In genomic region chr9:91411096-91411771, GRCh38 we compare ENCODE assay signal across 1 cellular context.
A peak's percentile ranks its signal among the peaks of the same experiment; 100 is the strongest.
TF ChIP-seq lines count a peak whose summit lies in the region.

No MANE protein-coding gene starts in this region.

TF ChIP-seq in HepG2, 621 proteins besides CTCF, POLR2A, EP300 and RAD21:
- TF ChIP-seq RBM22 (optimal IDR thresholded peaks at IDR 0.05; ENCODE audit: low read length): peak; percentile 48
- no peak for TF ChIP-seq SRSF4 (IDR thresholded peaks at IDR 0.05; ENCODE audit: low read depth, low read length, poor library complexity, severe bottlenecking)
- TF ChIP-seq, protein P1, sequence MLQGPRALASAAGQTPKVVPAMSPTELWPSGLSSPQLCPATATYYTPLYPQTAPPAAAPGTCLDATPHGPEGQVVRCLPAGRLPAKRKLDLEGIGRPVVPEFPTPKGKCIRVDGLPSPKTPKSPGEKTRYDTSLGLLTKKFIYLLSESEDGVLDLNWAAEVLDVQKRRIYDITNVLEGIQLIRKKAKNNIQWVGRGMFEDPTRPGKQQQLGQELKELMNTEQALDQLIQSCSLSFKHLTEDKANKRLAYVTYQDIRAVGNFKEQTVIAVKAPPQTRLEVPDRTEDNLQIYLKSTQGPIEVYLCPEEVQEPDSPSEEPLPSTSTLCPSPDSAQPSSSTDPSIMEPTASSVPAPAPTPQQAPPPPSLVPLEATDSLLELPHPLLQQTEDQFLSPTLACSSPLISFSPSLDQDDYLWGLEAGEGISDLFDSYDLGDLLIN (CRISPR knock-in tag; IDR thresholded peaks at IDR 0.05; ENCODE audit: borderline replicate concordance): no peak
- TF ChIP-seq ELF1 (CRISPR knock-in tag; IDR thresholded peaks at IDR 0.05): no peak
